ENCODE assay signal across 2 cellular contexts in the genomic region with DNA sequence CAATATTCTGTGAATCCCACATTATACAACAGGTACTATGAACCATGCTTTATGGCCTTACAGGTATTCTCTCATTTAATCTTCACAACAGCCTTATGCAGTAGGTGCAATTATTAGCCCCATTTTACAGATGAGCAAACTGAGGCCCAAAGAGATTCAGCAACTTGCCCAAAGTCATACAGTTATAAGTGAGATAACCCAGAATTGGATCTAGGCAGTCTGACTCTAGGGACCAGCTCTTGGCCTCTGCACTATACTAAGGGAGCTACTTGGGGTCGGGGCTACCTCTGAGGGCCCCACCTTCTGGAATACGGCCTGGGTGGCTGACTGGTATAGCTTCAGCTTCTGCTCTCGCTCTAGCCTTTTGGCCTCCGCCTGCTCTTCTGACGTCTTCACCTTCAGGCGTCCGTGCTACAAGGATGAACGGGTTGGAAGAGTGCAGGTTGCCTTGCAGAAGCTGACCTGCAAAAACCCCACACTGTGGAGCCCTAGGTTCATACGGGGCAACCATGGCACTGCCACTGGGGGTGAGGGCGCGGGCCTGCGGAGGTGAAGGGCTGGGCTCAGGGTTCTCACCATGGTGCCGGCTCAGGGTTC.
TF ChIP-seq lines count a peak whose summit lies in the region.

No MANE protein-coding gene starts in this region.

TF ChIP-seq in HEK293, 187 proteins besides CTCF, POLR2A, EP300 and RAD21:
- TF ChIP-seq, protein P1, sequence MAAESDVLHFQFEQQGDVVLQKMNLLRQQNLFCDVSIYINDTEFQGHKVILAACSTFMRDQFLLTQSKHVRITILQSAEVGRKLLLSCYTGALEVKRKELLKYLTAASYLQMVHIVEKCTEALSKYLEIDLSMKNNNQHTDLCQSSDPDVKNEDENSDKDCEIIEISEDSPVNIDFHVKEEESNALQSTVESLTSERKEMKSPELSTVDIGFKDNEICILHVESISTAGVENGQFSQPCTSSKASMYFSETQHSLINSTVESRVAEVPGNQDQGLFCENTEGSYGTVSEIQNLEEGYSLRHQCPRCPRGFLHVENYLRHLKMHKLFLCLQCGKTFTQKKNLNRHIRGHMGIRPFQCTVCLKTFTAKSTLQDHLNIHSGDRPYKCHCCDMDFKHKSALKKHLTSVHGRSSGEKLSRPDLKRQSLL (tag by site-specific recombination; IDR thresholded peaks at IDR 0.05) = no peak
- TF ChIP-seq HOXC10 (CRISPR knock-in tag; IDR thresholded peaks at IDR 0.05) (no peak), ZNF174 (tag by site-specific recombination; IDR thresholded peaks at IDR 0.05) (no peak), ZNF266 (tag by site-specific recombination; IDR thresholded peaks at IDR 0.05; ENCODE audit: low read depth) (no peak), EGR2 (tag by site-specific recombination; IDR thresholded peaks at IDR 0.05; ENCODE audit: low read depth) (no peak), WT1 (tag by site-specific recombination; IDR thresholded peaks at IDR 0.05) (no peak), ZNF623 (tag by site-specific recombination; IDR thresholded peaks at IDR 0.05) (no peak), ZNF544 (tag by site-specific recombination; IDR thresholded peaks at IDR 0.05) (no peak), KLF8 (tag by site-specific recombination; IDR thresholded peaks at IDR 0.05) (0 out of 2 replicates have a peak, but pooled peaks have one; percentile 29), ZNF23 (tag by site-specific recombination; IDR thresholded peaks at IDR 0.05; ENCODE audit: borderline replicate concordance) (no peak), SALL2 (tag by site-specific recombination; IDR thresholded peaks at IDR 0.05; ENCODE audit: borderline replicate concordance) (no peak), ZNF146 (tag by site-specific recombination; IDR thresholded peaks at IDR 0.05) (no peak), ZNF777 (tag by site-specific recombination; IDR thresholded peaks at IDR 0.05; ENCODE audit: borderline replicate concordance) (no peak), ZNF629 (tag by site-specific recombination; IDR thresholded peaks at IDR 0.05) (peak; percentile 27), MZF1 (tag by site-specific recombination; IDR thresholded peaks at IDR 0.05; ENCODE audit: borderline replicate concordance) (no peak), ZNF791 (tag by site-specific recombination; IDR thresholded peaks at IDR 0.05) (no peak), ZNF274 (IDR thresholded peaks at IDR 0.05; ENCODE audit: low read length) (no peak), ZNF274 (tag by site-specific recombination; IDR thresholded peaks at IDR 0.05; ENCODE audit: borderline replicate concordance) (no peak), ZNF596 (tag by site-specific recombination; IDR thresholded peaks at IDR 0.05) (no peak), KLF16 (tag by site-specific recombination; IDR thresholded peaks at IDR 0.05) (no peak), SP7 (tag by site-specific recombination; IDR thresholded peaks at IDR 0.05) (no peak), ZNF394 (tag by site-specific recombination; IDR thresholded peaks at IDR 0.05; ENCODE audit: borderline replicate concordance) (no peak), ZNF24 (tag by site-specific recombination; IDR thresholded peaks at IDR 0.05) (peak; percentile 42; the same call in 1 of the 2 replicates), ZNF585B (tag by site-specific recombination; IDR thresholded peaks at IDR 0.05) (no peak), ZNF501 (tag by site-specific recombination; IDR thresholded peaks at IDR 0.05) (no peak), ZNF132 (tag by site-specific recombination; IDR thresholded peaks at IDR 0.05; ENCODE audit: borderline replicate concordance) (no peak)
- TF ChIP-seq, protein P2, sequence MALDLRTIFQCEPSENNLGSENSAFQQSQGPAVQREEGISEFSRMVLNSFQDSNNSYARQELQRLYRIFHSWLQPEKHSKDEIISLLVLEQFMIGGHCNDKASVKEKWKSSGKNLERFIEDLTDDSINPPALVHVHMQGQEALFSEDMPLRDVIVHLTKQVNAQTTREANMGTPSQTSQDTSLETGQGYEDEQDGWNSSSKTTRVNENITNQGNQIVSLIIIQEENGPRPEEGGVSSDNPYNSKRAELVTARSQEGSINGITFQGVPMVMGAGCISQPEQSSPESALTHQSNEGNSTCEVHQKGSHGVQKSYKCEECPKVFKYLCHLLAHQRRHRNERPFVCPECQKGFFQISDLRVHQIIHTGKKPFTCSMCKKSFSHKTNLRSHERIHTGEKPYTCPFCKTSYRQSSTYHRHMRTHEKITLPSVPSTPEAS (tag by site-specific recombination; IDR thresholded peaks at IDR 0.05) = no peak
- TF ChIP-seq, protein P3, sequence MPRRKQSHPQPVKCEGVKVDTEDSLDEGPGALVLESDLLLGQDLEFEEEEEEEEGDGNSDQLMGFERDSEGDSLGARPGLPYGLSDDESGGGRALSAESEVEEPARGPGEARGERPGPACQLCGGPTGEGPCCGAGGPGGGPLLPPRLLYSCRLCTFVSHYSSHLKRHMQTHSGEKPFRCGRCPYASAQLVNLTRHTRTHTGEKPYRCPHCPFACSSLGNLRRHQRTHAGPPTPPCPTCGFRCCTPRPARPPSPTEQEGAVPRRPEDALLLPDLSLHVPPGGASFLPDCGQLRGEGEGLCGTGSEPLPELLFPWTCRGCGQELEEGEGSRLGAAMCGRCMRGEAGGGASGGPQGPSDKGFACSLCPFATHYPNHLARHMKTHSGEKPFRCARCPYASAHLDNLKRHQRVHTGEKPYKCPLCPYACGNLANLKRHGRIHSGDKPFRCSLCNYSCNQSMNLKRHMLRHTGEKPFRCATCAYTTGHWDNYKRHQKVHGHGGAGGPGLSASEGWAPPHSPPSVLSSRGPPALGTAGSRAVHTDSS (tag by site-specific recombination; IDR thresholded peaks at IDR 0.05) = no peak

TF ChIP-seq in HepG2, 621 proteins besides CTCF, POLR2A, EP300 and RAD21 (continues in another document):
- TF ChIP-seq ZNF136 (CRISPR knock-in tag; IDR thresholded peaks at IDR 0.05; ENCODE audit: low read depth) (no peak), KLF15 (CRISPR knock-in tag; IDR thresholded peaks at IDR 0.05; ENCODE audit: borderline replicate concordance) (peak; percentile 80; the same call in 1 of the 2 replicates), MED13 (CRISPR knock-in tag; IDR thresholded peaks at IDR 0.05) (peak; percentile 31; the same call in 1 of the 2 replicates), SKI (IDR thresholded peaks at IDR 0.05; ENCODE audit: partially characterized antibody) (no peak), NPAS2 (CRISPR knock-in tag; IDR thresholded peaks at IDR 0.05; ENCODE audit: borderline replicate concordance) (no peak), CBX5 (CRISPR knock-in tag; IDR thresholded peaks at IDR 0.05; ENCODE audit: borderline replicate concordance) (no peak), FOXA3 (CRISPR knock-in tag; IDR thresholded peaks at IDR 0.05) (no peak), ZNF547 (CRISPR knock-in tag; IDR thresholded peaks at IDR 0.05) (no peak), HIC2 (CRISPR knock-in tag; IDR thresholded peaks at IDR 0.05; ENCODE audit: low read depth) (peak; percentile 46; the same call in 1 of the 2 replicates), ZNF33B (CRISPR knock-in tag; IDR thresholded peaks at IDR 0.05) (peak; percentile 96), ZFX (CRISPR knock-in tag; IDR thresholded peaks at IDR 0.05; ENCODE audit: low read depth) (no peak), ZNF138 (CRISPR knock-in tag; IDR thresholded peaks at IDR 0.05; ENCODE audit: low read depth) (peak; percentile 90), NFE2L2 (IDR thresholded peaks at IDR 0.05; ENCODE audit: low read length) (no peak), HNRNPL (IDR thresholded peaks at IDR 0.05; ENCODE audit: low read depth, low read length) (peak; percentile 95), ZKSCAN5 (CRISPR knock-in tag; IDR thresholded peaks at IDR 0.05) (0 out of 2 replicates have a peak, but pooled peaks have one; percentile 72), ZNF44 (CRISPR knock-in tag; IDR thresholded peaks at IDR 0.05) (peak; percentile 92), RNF219 (CRISPR knock-in tag; IDR thresholded peaks at IDR 0.05) (no peak), GLI4 (CRISPR knock-in tag; IDR thresholded peaks at IDR 0.05; ENCODE audit: borderline replicate concordance) (peak; percentile 69; the same call in 1 of the 2 replicates), ZNF691 (CRISPR knock-in tag; IDR thresholded peaks at IDR 0.05; ENCODE audit: borderline replicate concordance, low read depth) (no peak), ADNP (CRISPR knock-in tag; IDR thresholded peaks at IDR 0.05) (peak; percentile 97), RXRA (CRISPR knock-in tag; IDR thresholded peaks at IDR 0.05) (0 out of 2 replicates have a peak, but pooled peaks have one; percentile 51)
- TF ChIP-seq, protein P4, sequence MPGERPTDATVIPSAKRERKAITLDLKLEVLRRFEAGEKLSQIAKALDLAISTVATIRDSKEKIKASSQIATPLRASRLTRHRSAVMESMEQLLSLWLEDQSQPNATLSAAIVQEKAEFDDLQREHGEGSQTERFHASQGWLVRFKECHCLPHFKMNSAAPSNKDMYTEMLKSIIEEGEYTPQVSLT (CRISPR knock-in tag; IDR thresholded peaks at IDR 0.05; ENCODE audit: borderline replicate concordance, low read depth) = peak; percentile 93; the same call in 1 of the 2 replicates
- TF ChIP-seq, protein P5, sequence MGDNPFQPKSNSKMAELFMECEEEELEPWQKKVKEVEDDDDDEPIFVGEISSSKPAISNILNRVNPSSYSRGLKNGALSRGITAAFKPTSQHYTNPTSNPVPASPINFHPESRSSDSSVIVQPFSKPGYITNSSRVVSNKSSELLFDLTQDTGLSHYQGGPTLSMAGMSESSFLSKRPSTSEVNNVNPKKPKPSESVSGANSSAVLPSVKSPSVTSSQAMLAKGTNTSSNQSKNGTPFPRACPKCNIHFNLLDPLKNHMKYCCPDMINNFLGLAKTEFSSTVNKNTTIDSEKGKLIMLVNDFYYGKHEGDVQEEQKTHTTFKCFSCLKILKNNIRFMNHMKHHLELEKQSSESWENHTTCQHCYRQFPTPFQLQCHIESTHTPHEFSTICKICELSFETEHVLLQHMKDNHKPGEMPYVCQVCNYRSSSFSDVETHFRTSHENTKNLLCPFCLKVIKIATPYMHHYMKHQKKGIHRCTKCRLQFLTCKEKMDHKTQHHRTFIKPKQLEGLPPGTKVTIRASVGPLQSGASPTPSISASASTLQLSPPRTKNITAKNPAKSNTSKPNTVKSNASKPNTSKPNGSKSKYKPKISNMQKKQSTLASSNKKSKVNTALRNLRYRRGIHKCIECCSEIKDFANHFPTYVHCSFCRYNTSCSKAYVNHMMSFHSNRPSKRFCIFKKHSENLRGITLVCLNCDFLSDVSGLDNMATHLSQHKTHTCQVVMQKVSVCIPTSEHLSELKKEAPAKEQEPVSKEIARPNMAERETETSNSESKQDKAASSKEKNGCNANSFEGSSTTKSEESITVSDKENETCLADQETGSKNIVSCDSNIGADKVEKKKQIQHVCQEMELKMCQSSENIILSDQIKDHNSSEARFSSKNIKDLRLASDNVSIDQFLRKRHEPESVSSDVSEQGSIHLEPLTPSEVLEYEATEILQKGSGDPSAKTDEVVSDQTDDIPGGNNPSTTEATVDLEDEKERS (CRISPR knock-in tag; IDR thresholded peaks at IDR 0.05) = no peak
- TF ChIP-seq, protein P6, sequence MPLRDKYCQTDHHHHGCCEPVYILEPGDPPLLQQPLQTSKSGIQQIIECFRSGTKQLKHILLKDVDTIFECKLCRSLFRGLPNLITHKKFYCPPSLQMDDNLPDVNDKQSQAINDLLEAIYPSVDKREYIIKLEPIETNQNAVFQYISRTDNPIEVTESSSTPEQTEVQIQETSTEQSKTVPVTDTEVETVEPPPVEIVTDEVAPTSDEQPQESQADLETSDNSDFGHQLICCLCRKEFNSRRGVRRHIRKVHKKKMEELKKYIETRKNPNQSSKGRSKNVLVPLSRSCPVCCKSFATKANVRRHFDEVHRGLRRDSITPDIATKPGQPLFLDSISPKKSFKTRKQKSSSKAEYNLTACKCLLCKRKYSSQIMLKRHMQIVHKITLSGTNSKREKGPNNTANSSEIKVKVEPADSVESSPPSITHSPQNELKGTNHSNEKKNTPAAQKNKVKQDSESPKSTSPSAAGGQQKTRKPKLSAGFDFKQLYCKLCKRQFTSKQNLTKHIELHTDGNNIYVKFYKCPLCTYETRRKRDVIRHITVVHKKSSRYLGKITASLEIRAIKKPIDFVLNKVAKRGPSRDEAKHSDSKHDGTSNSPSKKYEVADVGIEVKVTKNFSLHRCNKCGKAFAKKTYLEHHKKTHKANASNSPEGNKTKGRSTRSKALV (CRISPR knock-in tag; IDR thresholded peaks at IDR 0.05) = no peak
